Comparison of ENCODE assay signal across 36 cellular contexts in the genomic region with DNA sequence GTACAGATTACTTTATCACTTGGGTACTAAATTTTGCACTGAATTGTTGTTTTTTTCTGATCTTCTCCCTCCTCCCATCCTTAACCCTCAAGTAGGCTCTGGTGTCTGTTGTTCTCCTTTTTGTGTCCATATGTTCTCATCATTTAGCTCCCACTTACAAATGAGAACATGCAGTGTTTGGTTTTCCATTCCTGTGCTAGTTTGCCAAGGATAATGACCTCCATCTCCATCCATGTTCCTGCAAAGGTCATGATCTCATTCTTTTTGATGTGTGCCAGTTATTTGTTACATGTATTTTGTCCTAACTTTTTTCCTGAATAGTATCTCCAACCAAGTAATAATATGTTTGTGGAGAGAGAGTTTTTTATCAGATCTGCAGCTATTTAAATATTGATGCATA. TPM values are rescaled to one million over a fixed set of nuclear protein-coding genes. Genes with fewer than 3 reads are reported as not detected.
"Had no signal": no experiment of that assay in that cellular context is flagged by ENCODE, and none has a peak within 500 bp of the region (broad histone marks: within the 10 kb centered on the region; RNA-seq: fewer than 3 reads in every experiment).

No MANE protein-coding gene starts in this region.

- H3K27me3 ChIP-seq: MG63 had no signal

- H3K4me3 ChIP-seq: MG63 had no signal

- H3K9me3 ChIP-seq: MG63 had no signal

- DNase-seq: Karpas-422, Kasumi-1, MG63, MM.1S, MV-4-11, NCI-H1048, NCI-H1092, NCI-H1092 treated with DMSO at 0.1 percent for 48 hours, NCI-H1105, NCI-H1105 treated with DMSO at 0.1 percent for 48 hours, NCI-H1417, NCI-H1417 treated with DMSO at 0.1 percent for 48 hours, NCI-H1436, NCI-H1436 treated with DMSO at 0.1 percent for 48 hours, NCI-H146, NCI-H1694, NCI-H1694 treated with DMSO at 0.1 percent for 48 hours, NCI-H187, NCI-H187 treated with DMSO at 0.1 percent for 48 hours, NCI-H1930, NCI-H2029, NCI-H2029 treated with DMSO at 0.1 percent for 48 hours, NCI-H2081, NCI-H2081 treated with DMSO at 0.1 percent for 48 hours, NCI-H2107, NCI-H2171, NCI-H2171 treated with DMSO at 0.1 percent for 48 hours, NCI-H2227 treated with DMSO at 0.1 percent for 48 hours, NCI-H226, NCI-H345, NCI-H446, NCI-H446 treated with DMSO at 0.1 percent for 48 hours, NCI-H510A, NCI-H510A treated with DMSO at 0.1 percent for 48 hours had no signal

- H3K36me3 ChIP-seq: MG63 had no signal

RNA-seq across cellular contexts. Expression of a gene that starts 44.2 kb away (rescaled TPM):
- total RNA-seq: MCF 10A, NCI-H460 had no signal
